In genomic region chr9:93822229-93822628, GRCh38 we compare ENCODE assay signal across 21 cellular contexts.
"Had no signal": no experiment of that assay in that cellular context is flagged by ENCODE, and none has a peak within 500 bp of the region (broad histone marks: within the 10 kb centered on the region; RNA-seq: fewer than 3 reads in every experiment).

No MANE protein-coding gene starts in this region.

- H3K4me3 ChIP-seq: gastrocnemius medialis, left lung, mucosa of descending colon, neural progenitor cell, prostate gland, right atrium auricular region, skin epidermis, spleen, testis, tibial artery had no signal

- ATAC-seq: effector memory CD8-positive, alpha-beta T cell; gastrocnemius medialis; left lung; mucosa of descending colon; natural killer cell treated with Interleukin-12 subunit alpha and Interleukin-12 subunit beta and Interleukin-15 and Interleukin-18, amount 100 ng/mL, for 72 hours; stimulated activated memory B cell treated with anti-CD40 and anti-IgM and Interleukin-4, amounts not matched to agents 10 μg/mL and 1 μg/mL and 100 μg/mL, for 72 hours; stimulated activated naive CD8-positive, alpha-beta T cell treated with anti-CD3 and anti-CD28 coated beads, Interleukin-15, Interleukin-2, amounts not matched to agents 100 U/mL and 50 U/mL, for 24 hours had no signal

- H3K9me3 ChIP-seq: gastrocnemius medialis, left lung, mucosa of descending colon, prostate gland, testis had no signal

- H3K27ac ChIP-seq: gastrocnemius medialis, left lung, neural progenitor cell, prostate gland, right atrium auricular region, skin epidermis, spleen, testis, tibial artery had no signal

- H3K36me3 ChIP-seq: gastrocnemius medialis, left lung, neural progenitor cell, prostate gland, right atrium auricular region, spleen, tibial artery had no signal

- H3K27me3 ChIP-seq: testis had no signal

- H3K4me1 ChIP-seq: gastrocnemius medialis, left lung, prostate gland, right atrium auricular region, testis had no signal

- DNase-seq: cortex of kidney; effector memory CD8-positive, alpha-beta T cell; foreskin fibroblast; gastrocnemius medialis; kidney; left lung; mesenchymal stem cell; mucosa of descending colon; naive B cell; spleen; stimulated activated CD4-positive, alpha-beta T cell treated with anti-CD3 and anti-CD28 coated beads, Interleukin-4, amount 100 ng/mL, for 4 hours; stimulated activated naive CD8-positive, alpha-beta T cell treated with anti-CD3 and anti-CD28 coated beads, Interleukin-15, Interleukin-2, amounts not matched to agents 100 U/mL and 50 U/mL, for 24 hours; substantia nigra; testis; tibial artery had no signal
